ENCODE assay signal across 27 cellular contexts in the genomic region with DNA sequence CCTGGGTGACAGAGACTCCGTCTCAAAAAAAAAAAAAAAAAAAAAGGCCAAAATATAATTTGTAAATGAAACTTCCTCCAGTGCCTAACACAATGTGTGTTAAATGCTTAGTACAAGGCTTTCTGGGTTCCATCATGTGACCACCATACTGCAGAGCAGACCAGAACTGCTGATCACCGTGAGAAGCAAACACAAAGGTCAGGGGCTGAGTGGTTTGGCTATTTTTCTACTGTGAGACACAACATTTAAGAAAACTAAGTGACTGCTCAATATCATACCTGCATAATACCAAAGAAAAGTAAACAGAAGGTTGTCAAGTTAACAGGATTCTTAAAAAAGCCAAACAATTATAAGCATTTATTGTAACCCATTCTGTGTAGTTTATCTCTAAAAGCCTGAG. TPM values are rescaled to one million over a fixed set of nuclear protein-coding genes. Genes with fewer than 3 reads are reported as not detected.
DNase-seq lines count a peak whose midpoint lies in the region; ATAC-seq and TF ChIP-seq lines count a peak whose summit lies in the region.
"Had no signal": no experiment of that assay in that cellular context is flagged by ENCODE, and none has a peak within 500 bp of the region (broad histone marks: within the 10 kb centered on the region; RNA-seq: fewer than 3 reads in every experiment).

No MANE protein-coding gene starts in this region.

- no peak overlapping the region for H4K91ac ChIP-seq in trophoblast cell (ENCODE audit: low read depth, low read length)

- no peak for TF ChIP-seq CTCF in right atrium auricular region (IDR thresholded peaks at IDR 0.05)
- TF ChIP-seq CTCF in heart left ventricle (IDR thresholded peaks at IDR 0.05), result no peak
- no peak for TF ChIP-seq CTCF in upper lobe of right lung (IDR thresholded peaks at IDR 0.05)

- no peak for TF ChIP-seq POLR2A in heart left ventricle (IDR thresholded peaks at IDR 0.05)

- H2BK120ac ChIP-seq in trophoblast cell (ENCODE audit: insufficient read depth, low read length, poor library complexity), result no peak overlapping the region

- H3K79me2 ChIP-seq in trophoblast cell (ENCODE audit: control insufficient read depth, insufficient read depth, low read length, poor library complexity), result no peaks in the 10 kb centered on the region

- H2BK12ac ChIP-seq in trophoblast cell (ENCODE audit: low read length), result no peak overlapping the region

- H3K23ac ChIP-seq in trophoblast cell (ENCODE audit: low read length), result no peak overlapping the region

- WGBS in heart left ventricle, 4 donors, result 53 to 71% (median 56%) methylated on average over 2 of the region's 2 CpGs
- no CpG with 5 or more reads among the region's 2 CpGs for WGBS in trophoblast cell (ENCODE audit: extremely low coverage, insufficient coverage, insufficient read length)

- intact Hi-C loops in Right ventricle myocardium inferior (cut with DNase I) (no loop called here), heart left ventricle (cut with DNase I) (no loop called here), upper lobe of right lung (cut with DNase I) (no loop called here)

- no peak overlapping the region for H2AK5ac ChIP-seq in trophoblast cell (ENCODE audit: low read length)

- H3K9me3 ChIP-seq in right atrium auricular region (no peaks in the 10 kb centered on the region), heart left ventricle (no peaks in the 10 kb centered on the region), trophoblast cell (ENCODE audit: insufficient read depth, low read depth, low read length) (no peaks in the 10 kb centered on the region), upper lobe of right lung (no peaks in the 10 kb centered on the region)
- H3K9me3 ChIP-seq: body of pancreas, ovary, Peyer's patch, SK-N-SH had no signal

- H2BK5ac ChIP-seq in trophoblast cell (ENCODE audit: low read depth, low read length, poor library complexity), result no peak overlapping the region

- H3K36me3 ChIP-seq in right atrium auricular region (peaks cover 14% of the 10 kb centered on the region), heart left ventricle (peaks cover 0 to 32% (median 16%) of the 10 kb centered on the region in 9 donors), trophoblast cell (ENCODE audit: control insufficient read depth in 1 of 2, insufficient read depth in 2 of 2, low read length in 2 of 2) (peaks cover 3 to 8% of the 10 kb centered on the region in 2 experiments), upper lobe of right lung (no peaks in the 10 kb centered on the region)
- H3K36me3 ChIP-seq: ovary, Peyer's patch had no signal

- no peak overlapping the region for H4K8ac ChIP-seq in trophoblast cell (ENCODE audit: low read depth, low read length)

- peak; percentile 37 for ATAC-seq in Right ventricle myocardium inferior
- peak in 3 of 4 donors; percentile 23 to 44 (median 33) for ATAC-seq in heart left ventricle
- peak; percentile 73 for ATAC-seq in upper lobe of right lung
- ATAC-seq in GM18907 (IDR thresholded peaks at IDR 0.05; ENCODE audit: unreplicated experiment), result no peak
- ATAC-seq in HG03457 (IDR thresholded peaks at IDR 0.05; ENCODE audit: unreplicated experiment), result no peak
- no peak for ATAC-seq in GM19035 (IDR thresholded peaks at IDR 0.05; ENCODE audit: unreplicated experiment)
- ATAC-seq: body of pancreas; natural killer cell treated with Interleukin-12 subunit alpha and Interleukin-12 subunit beta and Interleukin-15 and Interleukin-18, amount 100 ng/mL, for 72 hours; stimulated activated naive B cell treated with anti-CD40 and anti-IgM and Interleukin-4, amounts not matched to agents 10 μg/mL and 1 μg/mL and 100 μg/mL, for 72 hours had no signal

- H3K27me3 ChIP-seq in right atrium auricular region (no peaks in the 10 kb centered on the region), heart left ventricle (no peaks in the 10 kb centered on the region), trophoblast cell (ENCODE audit: insufficient read depth, low read length) (no peaks in the 10 kb centered on the region), upper lobe of right lung (no peaks in the 10 kb centered on the region)
- H3K27me3 ChIP-seq: body of pancreas, ovary, Peyer's patch had no signal

- H3K18ac ChIP-seq in trophoblast cell (ENCODE audit: low read length), result no peak overlapping the region

- H3K79me1 ChIP-seq in trophoblast cell (ENCODE audit: low read length), result peaks cover 2% of the 10 kb centered on the region

- H3K4me1 ChIP-seq in right atrium auricular region (peaks cover 0 to 51% of the 10 kb centered on the region in 2 donors), heart left ventricle (peaks cover 0 to 74% (median 46%) of the 10 kb centered on the region in 12 donors), trophoblast cell (ENCODE audit: control insufficient read depth in 1 of 2, insufficient read depth in 2 of 2, low read length in 2 of 2) (peaks cover 6 to 10% of the 10 kb centered on the region in 2 experiments), upper lobe of right lung (peaks cover 12% of the 10 kb centered on the region)

- H3K14ac ChIP-seq in trophoblast cell (ENCODE audit: low read length), result no peak overlapping the region

- H3K27ac ChIP-seq in right atrium auricular region (peak overlapping the region in 1 of 2 donors; percentile 17), heart left ventricle (peak overlapping the region in 5 of 12 donors; percentile 13 to 87 (median 30)), trophoblast cell (ENCODE audit: low read depth, low read length) (no peak overlapping the region), upper lobe of right lung (no peak overlapping the region)
- H3K27ac ChIP-seq: 22Rv1, body of pancreas, ovary, Peyer's patch had no signal

- H3K9ac ChIP-seq in trophoblast cell (ENCODE audit: low read length), result no peak overlapping the region
- H3K9ac ChIP-seq: SK-N-SH had no signal

- DNase-seq in Right ventricle myocardium inferior (ENCODE audit: missing footprints) (no peak), right atrium auricular region (ENCODE audit: low spot score) (no peak), heart left ventricle (peak in 1 of 5 donors; percentile 23), trophoblast cell (peak; percentile 77 to 82), upper lobe of right lung (no peak)
- DNase-seq: activated CD4-positive, alpha-beta T cell treated with anti-CD3 and anti-CD28 coated beads, Interleukin-2, amount 50 U/mL, for 1 hour; activated naive CD8-positive, alpha-beta T cell treated with anti-CD3 and anti-CD28 coated beads for 36 hours; AML-193; DMS79; glutamatergic neuron; midbrain; NCI-H1105 treated with DMSO at 0.1 percent for 48 hours; NCI-H2081; NCI-H345; ovary; Peyer's patch; SK-N-SH; small intestine; stimulated activated naive B cell treated with anti-CD40 and anti-IgM and Interleukin-4, amounts not matched to agents 10 μg/mL and 1 μg/mL and 100 μg/mL, for 72 hours had no signal

- no peak overlapping the region for H3K4me2 ChIP-seq in trophoblast cell (ENCODE audit: low read length)

- no peak overlapping the region for H3K4ac ChIP-seq in trophoblast cell (ENCODE audit: low read depth, low read length)

- H4K12ac ChIP-seq in trophoblast cell (ENCODE audit: low read depth, low read length), result no peak overlapping the region

- H3K4me3 ChIP-seq in right atrium auricular region (no peak overlapping the region), heart left ventricle (no peak overlapping the region), trophoblast cell (ENCODE audit: low read depth, low read length) (no peak overlapping the region), upper lobe of right lung (no peak overlapping the region)
- H3K4me3 ChIP-seq: body of pancreas, ovary, Peyer's patch had no signal

- no peak overlapping the region for H2AFZ ChIP-seq in trophoblast cell (ENCODE audit: insufficient read depth, low read length, poor library complexity)

RNA-seq across cellular contexts. Expression of gene ABCC5, which starts 13.2 kb away (rescaled TPM):
- total RNA-seq in Right ventricle myocardium inferior, result 48.2 TPM
- total RNA-seq in right atrium auricular region, result 10 to 100 TPM; 17.5 to 23.1 TPM
- 10 to 100 TPM; 20.8 to 61.7 (median 34.3) TPM for total RNA-seq in heart left ventricle
- polyA plus RNA-seq in heart left ventricle, result 10 to 100 TPM; 16.4 to 30.9 TPM
- 24.7 and 25.4 TPM in 2 replicates for polyA plus RNA-seq in trophoblast cell (2013)
- 33.5 TPM for total RNA-seq in upper lobe of right lung

RNA-seq across cellular contexts. Expression of gene HTR3D, which starts 27.1 kb away (rescaled TPM):
- not detected for total RNA-seq in Right ventricle myocardium inferior
- total RNA-seq in right atrium auricular region, result not detected
- not detected for total RNA-seq in heart left ventricle
- not detected for polyA plus RNA-seq in heart left ventricle
- not detected in 2 replicates for polyA plus RNA-seq in trophoblast cell (2013)
- total RNA-seq in upper lobe of right lung, result not detected
- total RNA-seq: activated naive CD8-positive, alpha-beta T cell treated with anti-CD3 and anti-CD28 coated beads for 36 hours; body of pancreas; natural killer cell treated with Interleukin-12 subunit alpha and Interleukin-12 subunit beta and Interleukin-15 and Interleukin-18, amount 100 ng/mL, for 72 hours; Peyer's patch; T-helper 2 cell treated with Interferon-gamma antibody and Interleukin-4, amounts not matched to agents 100 ng/mL and 5 ng/mL, for 36 hours had no signal
- polyA plus RNA-seq: ovary, SK-N-SH, small intestine, thymus had no signal

RNA-seq across cellular contexts. Expression of gene HTR3C, which starts 48.4 kb away (rescaled TPM):
- total RNA-seq in Right ventricle myocardium inferior (not detected), right atrium auricular region (not detected), heart left ventricle (not detected), upper lobe of right lung (not detected)
- polyA plus RNA-seq in heart left ventricle, result not detected
- polyA plus RNA-seq in trophoblast cell (2013), result not detected in 2 replicates
- total RNA-seq: activated naive CD8-positive, alpha-beta T cell treated with anti-CD3 and anti-CD28 coated beads for 36 hours; body of pancreas; natural killer cell treated with Interleukin-12 subunit alpha and Interleukin-12 subunit beta and Interleukin-15 and Interleukin-18, amount 100 ng/mL, for 72 hours; ovary; Peyer's patch; T-helper 2 cell treated with Interferon-gamma antibody and Interleukin-4, amounts not matched to agents 100 ng/mL and 5 ng/mL, for 36 hours had no signal
- polyA plus RNA-seq: ovary, SK-N-SH had no signal

Comparison
In these comparisons a context has a peak if more than half of its experiments do, and no peak if none do; other contexts are left out.
1. ATAC-seq: peak in Right ventricle myocardium inferior (single experiment), heart left ventricle (3 of 4) and upper lobe of right lung (single experiment); none in GM18907 (single experiment), HG03457 (single experiment) and GM19035 (single experiment).
2. DNase-seq: peak in trophoblast cell (2 of 2); none in Right ventricle myocardium inferior (single experiment), right atrium auricular region (single experiment) and upper lobe of right lung (single experiment).